8 cellular contexts compared by ENCODE assay signal in genomic region chr3:72887723-72888545, GRCh38.
DNase-seq lines count a peak whose midpoint lies in the region; ATAC-seq lines count a peak whose summit lies in the region.

TSS of gene GXYLT2 (plus strand) at chr3:72888046. CDS start at chr3:72888234, 188 bp downstream.

- DNase-seq in ACHN (peak; percentile 58), HuH-7.5 (ENCODE audit: low spot score) (peak; percentile 50), SHP77 (lab: John Stamatoyannopoulos, UW) (peak; percentile 34 to 67), astrocyte of the hippocampus (ENCODE audit: low read depth, low spot score) (peak; percentile 90), hippocampal formation (lab: John Stamatoyannopoulos, UW) (peak; percentile 67 to 80), putamen (ENCODE audit: low spot score) (peak; percentile 80)

- in situ Hi-C loops in ACHN (cut with HindIII; ENCODE audit: low pct_ligation_motif_present, low pct_unique_long_range_greater_than_20kb, low sequenced_read_pairs), result no loop called here

- ATAC-seq in GM18907 (IDR thresholded peaks at IDR 0.05; ENCODE audit: unreplicated experiment) (peak; percentile 73), GM18873 (IDR thresholded peaks at IDR 0.05; ENCODE audit: low FRiP score, unreplicated experiment) (no peak)
